In genomic region chr7:69803699-69804516, GRCh38 we compare ENCODE assay signal across 10 cellular contexts.
A peak's percentile ranks its signal among the peaks of the same experiment; 100 is the strongest.
DNase-seq lines count a peak whose midpoint lies in the region; ATAC-seq and TF ChIP-seq lines count a peak whose summit lies in the region.
"Had no signal": no experiment of that assay in that cellular context is flagged by ENCODE, and none has a peak within 500 bp of the region (broad histone marks: within the 10 kb centered on the region; RNA-seq: fewer than 3 reads in every experiment).

No MANE protein-coding gene starts in this region.

- TF ChIP-seq EP300 in gastroesophageal sphincter (IDR thresholded peaks at IDR 0.05): no peak

- intact Hi-C loops in left ventricle myocardium inferior (cut with micrococcal nuclease): no loop called here

- CTCF ChIA-PET in activated CD8-positive, alpha-beta memory T cell treated with anti-CD3 and anti-CD28 coated beads, Interleukin-2, amount 10 ng/mL, durations not matched to agents 7 days and 5 days (lab: Charles Lee): no interaction called here

- peaks cover 13% of the 10 kb centered on the region for H3K4me1 Mint-ChIP-seq in activated CD8-positive, alpha-beta memory T cell treated with anti-CD3 and anti-CD28 coated beads, Interleukin-2, amount 10 ng/mL, durations not matched to agents 7 days and 5 days

- H3K4me3 ChIP-seq in left ventricle myocardium inferior (no peak overlapping the region), gastroesophageal sphincter (no peak overlapping the region)
- H3K4me3 ChIP-seq: K562, pancreas had no signal

- peak; percentile 53 for DNase-seq in activated CD8-positive, alpha-beta memory T cell treated with anti-CD3 and anti-CD28 coated beads, Interleukin-2, amount 10 ng/mL, durations not matched to agents 7 days and 5 days
- DNase-seq in activated CD8-positive, alpha-beta memory T cell treated with anti-CD3 and anti-CD28 coated beads for 24 hours: no peak
- no peak for DNase-seq in stimulated activated naive CD8-positive, alpha-beta T cell treated with anti-CD3 and anti-CD28 coated beads, Interleukin-15, Interleukin-2, amounts not matched to agents 100 U/mL and 50 U/mL, for 24 hours
- no peak for DNase-seq in left ventricle myocardium inferior
- no peak for DNase-seq in amygdala (lab: John Stamatoyannopoulos, UW)
- DNase-seq: pancreas had no signal

- H3K4me1 ChIP-seq in left ventricle myocardium inferior: peaks cover 33% of the 10 kb centered on the region
- peaks cover 3 to 32% (median 16%) of the 10 kb centered on the region in 3 donors for H3K4me1 ChIP-seq in gastroesophageal sphincter

- H3K9me3 Mint-ChIP-seq in activated CD8-positive, alpha-beta memory T cell treated with anti-CD3 and anti-CD28 coated beads, Interleukin-2, amount 10 ng/mL, durations not matched to agents 7 days and 5 days (ENCODE audit: low read depth): no peaks in the 10 kb centered on the region

- ATAC-seq in activated CD8-positive, alpha-beta memory T cell treated with anti-CD3 and anti-CD28 coated beads, Interleukin-2, amount 10 ng/mL, durations not matched to agents 7 days and 5 days: peak; percentile 83
- peak; percentile 88 for ATAC-seq in GM21786 (IDR thresholded peaks at IDR 0.05; ENCODE audit: unreplicated experiment)
- ATAC-seq in HG03378 (IDR thresholded peaks at IDR 0.05; ENCODE audit: unreplicated experiment): peak; percentile 95
- ATAC-seq in stimulated activated naive CD8-positive, alpha-beta T cell treated with anti-CD3 and anti-CD28 coated beads, Interleukin-15, Interleukin-2, amounts not matched to agents 100 U/mL and 50 U/mL, for 24 hours: peak; percentile 88
- ATAC-seq in gastroesophageal sphincter: no peak
- ATAC-seq: K562, pancreas had no signal

- H3K9me3 ChIP-seq in left ventricle myocardium inferior (replicated peaks) (peaks cover 4% of the 10 kb centered on the region), gastroesophageal sphincter (no peaks in the 10 kb centered on the region)
- H3K9me3 ChIP-seq: pancreas had no signal

- TF ChIP-seq CTCF in left ventricle myocardium inferior (IDR thresholded peaks at IDR 0.05; ENCODE audit: borderline replicate concordance) (no peak), gastroesophageal sphincter (IDR thresholded peaks at IDR 0.05) (no peak)

- no peaks in the 10 kb centered on the region for H3K36me3 ChIP-seq in left ventricle myocardium inferior
- no peaks in the 10 kb centered on the region for H3K36me3 ChIP-seq in gastroesophageal sphincter
- H3K36me3 ChIP-seq: pancreas had no signal

- WGBS in gastroesophageal sphincter (ENCODE audit: low coverage in 1 of 2), 2 donors: 82 to 98% methylated on average over 3 to 4 of the region's 5 CpGs

- no peaks in the 10 kb centered on the region for H3K36me3 Mint-ChIP-seq in activated CD8-positive, alpha-beta memory T cell treated with anti-CD3 and anti-CD28 coated beads, Interleukin-2, amount 10 ng/mL, durations not matched to agents 7 days and 5 days

- H3K27me3 Mint-ChIP-seq in activated CD8-positive, alpha-beta memory T cell treated with anti-CD3 and anti-CD28 coated beads, Interleukin-2, amount 10 ng/mL, durations not matched to agents 7 days and 5 days: peaks cover 15% of the 10 kb centered on the region

- H3K27ac ChIP-seq in left ventricle myocardium inferior (replicated peaks) (no peak overlapping the region), gastroesophageal sphincter (no peak overlapping the region)
- H3K27ac ChIP-seq: pancreas had no signal

- peak overlapping the region; percentile 71 for H3K27ac Mint-ChIP-seq in activated CD8-positive, alpha-beta memory T cell treated with anti-CD3 and anti-CD28 coated beads, Interleukin-2, amount 10 ng/mL, durations not matched to agents 7 days and 5 days

- no peak for TF ChIP-seq POLR2A in gastroesophageal sphincter (IDR thresholded peaks at IDR 0.05)

- H3K4me3 Mint-ChIP-seq in activated CD8-positive, alpha-beta memory T cell treated with anti-CD3 and anti-CD28 coated beads, Interleukin-2, amount 10 ng/mL, durations not matched to agents 7 days and 5 days: no peak overlapping the region

- H3K27me3 ChIP-seq in left ventricle myocardium inferior (ENCODE audit: low read depth): no peaks in the 10 kb centered on the region
- H3K27me3 ChIP-seq in gastroesophageal sphincter: no peaks in the 10 kb centered on the region
- H3K27me3 ChIP-seq: pancreas had no signal
